Comparison of ENCODE assay signal across 1 cellular context in genomic region chr17:42354956-42355843, GRCh38.
A peak's percentile ranks its signal among the peaks of the same experiment; 100 is the strongest.
TF ChIP-seq lines count a peak whose summit lies in the region.

No MANE protein-coding gene starts in this region.

TF ChIP-seq in HEK293, 187 proteins besides CTCF, POLR2A, EP300 and RAD21 (continued from another document):
- TF ChIP-seq PRDM6 (tag by site-specific recombination; IDR thresholded peaks at IDR 0.05): peak; percentile 86
- no peak for TF ChIP-seq ZNF629 (tag by site-specific recombination; IDR thresholded peaks at IDR 0.05)
